ENCODE assay signal across 21 cellular contexts in genomic region chr21:17050646-17051045, GRCh38.
DNase-seq lines count a peak whose midpoint lies in the region; ATAC-seq and TF ChIP-seq lines count a peak whose summit lies in the region.
"Had no signal": no experiment of that assay in that cellular context is flagged by ENCODE, and none has a peak within 500 bp of the region (broad histone marks: within the 10 kb centered on the region; RNA-seq: fewer than 3 reads in every experiment).

No MANE protein-coding gene starts in this region.

- no peaks in the 10 kb centered on the region for H3K27me3 Mint-ChIP-seq in brain

- H3K9me2 ChIP-seq in GM23248 (ENCODE audit: insufficient read depth) = no peaks in the 10 kb centered on the region

- DNase-seq in GM23248 (peak; percentile 30), kidney tubule cell (ENCODE audit: low spot score) (peak; percentile 17), smooth muscle cell (lab: John Stamatoyannopoulos, UW; ENCODE audit: unreplicated experiment) (no peak), left ventricle myocardium inferior (no peak), MV-4-11 (lab: John Stamatoyannopoulos, UW) (no peak)
- no peak for DNase-seq in activated naive CD4-positive, alpha-beta T cell treated with Interleukin-2 at 50 U/mL for 16 hours
- DNase-seq: AML-193; C1 segment of cervical spinal cord; CD8-positive, alpha-beta T cell; DMS53; GDM1; NCI-H1048; NCI-H1417 treated with DMSO at 0.1 percent for 48 hours; NCI-H187 treated with DMSO at 0.1 percent for 48 hours; NCI-H345; NCI-H524; NCI-H774; Peyer's patch had no signal

- H2AFZ ChIP-seq in GM23248 (peak overlapping the region; percentile 43; the same call in 1 of the 2 replicates), smooth muscle cell (ENCODE audit: low read depth) (peak overlapping the region; percentile 67)

- peaks cover 4% of the 10 kb centered on the region for H3K36me3 Mint-ChIP-seq in brain
- H3K36me3 Mint-ChIP-seq: CD8-positive, alpha-beta T cell had no signal

- H4K20me1 ChIP-seq in GM23248 (ENCODE audit: insufficient read depth) (no peaks in the 10 kb centered on the region), smooth muscle cell (ENCODE audit: low read depth) (no peaks in the 10 kb centered on the region)

- peak overlapping the region; percentile 73 for H3K4me2 ChIP-seq in GM23248 (ENCODE audit: unreplicated experiment)
- peak overlapping the region; percentile 69 for H3K4me2 ChIP-seq in smooth muscle cell

- in situ Hi-C loops in GM23248 (cut with MboI) = no loop called here

- no peaks in the 10 kb centered on the region for H3K36me3 ChIP-seq in GM23248 (ENCODE audit: low read depth)
- H3K36me3 ChIP-seq in smooth muscle cell (ENCODE audit: low read depth) = no peaks in the 10 kb centered on the region
- no peaks in the 10 kb centered on the region for H3K36me3 ChIP-seq in left ventricle myocardium inferior
- H3K36me3 ChIP-seq: MG63, Peyer's patch had no signal

- H3K9me3 Mint-ChIP-seq in brain = peaks cover 9 to 25% (median 14%) of the 10 kb centered on the region in 5 experiments

- H3F3A ChIP-seq in GM23248 (ENCODE audit: insufficient read depth) = peaks cover 23% of the 10 kb centered on the region; the same call in 1 of the 2 replicates
- H3F3A ChIP-seq in smooth muscle cell (ENCODE audit: low read depth) = no peaks in the 10 kb centered on the region

- no peaks in the 10 kb centered on the region for H3K27me3 ChIP-seq in GM23248 (replicated peaks; ENCODE audit: insufficient read depth)
- no peaks in the 10 kb centered on the region for H3K27me3 ChIP-seq in smooth muscle cell (ENCODE audit: low read depth)
- no peaks in the 10 kb centered on the region for H3K27me3 ChIP-seq in left ventricle myocardium inferior (ENCODE audit: low read depth)
- H3K27me3 ChIP-seq: MG63, Peyer's patch had no signal

- peak overlapping the region in 3 of 5 experiments; percentile 27 to 88 (median 28) for H3K27ac Mint-ChIP-seq in brain
- H3K27ac Mint-ChIP-seq: CD8-positive, alpha-beta T cell had no signal

- peak overlapping the region; percentile 53 for H3K27ac ChIP-seq in GM23248
- H3K27ac ChIP-seq in smooth muscle cell (ENCODE audit: low read depth) = peak overlapping the region; percentile 68
- H3K27ac ChIP-seq in left ventricle myocardium inferior (replicated peaks) = no peak overlapping the region
- H3K27ac ChIP-seq: Peyer's patch had no signal

- H3K4me1 ChIP-seq in GM23248 (ENCODE audit: insufficient read depth) (peaks cover 29% of the 10 kb centered on the region), smooth muscle cell (ENCODE audit: low read depth) (peaks cover 23% of the 10 kb centered on the region), left ventricle myocardium inferior (no peaks in the 10 kb centered on the region)
- H3K4me1 ChIP-seq: Peyer's patch had no signal

- H3K4me1 Mint-ChIP-seq in brain = peaks cover 36% of the 10 kb centered on the region

- H3K9me3 ChIP-seq in GM23248 (ENCODE audit: low read depth) = no peaks in the 10 kb centered on the region
- H3K9me3 ChIP-seq in smooth muscle cell (replicated peaks; ENCODE audit: low read depth) = no peaks in the 10 kb centered on the region
- peaks cover 11% of the 10 kb centered on the region for H3K9me3 ChIP-seq in left ventricle myocardium inferior (replicated peaks)
- H3K9me3 ChIP-seq: MG63, Peyer's patch had no signal

- TF ChIP-seq CTCF in brain (conservative IDR thresholded peaks at IDR 0.05) (no peak), smooth muscle cell (IDR thresholded peaks at IDR 0.05; ENCODE audit: borderline replicate concordance, insufficient read depth, poor library complexity, severe bottlenecking) (no peak), left ventricle myocardium inferior (IDR thresholded peaks at IDR 0.05; ENCODE audit: borderline replicate concordance) (no peak)

- 65 to 70% methylated on average over 2 of the region's 2 CpGs for WGBS in GM23248 (ENCODE audit: low coverage in 1 of 2, low lambda C conversion rate in 2 of 2, missing lambda C conversion rate in 2 of 2), 2 experiments
- 8% methylated on average over 2 of the region's 2 CpGs for WGBS in smooth muscle cell (ENCODE audit: low lambda C conversion rate)

- no peak for ATAC-seq in GM18858 (IDR thresholded peaks at IDR 0.05; ENCODE audit: unreplicated experiment)
- ATAC-seq: CD8-positive, alpha-beta T cell had no signal

- H3K9ac ChIP-seq in GM23248 = peak overlapping the region; percentile 31; the same call in 1 of the 2 replicates
- H3K9ac ChIP-seq in smooth muscle cell (ENCODE audit: low read depth) = peak overlapping the region; percentile 35

- H3K4me3 Mint-ChIP-seq in brain = peak overlapping the region in 1 of 5 experiments; percentile 28
- H3K4me3 Mint-ChIP-seq: CD8-positive, alpha-beta T cell had no signal

- H3K4me3 ChIP-seq in GM23248 = peak overlapping the region; percentile 41
- peak overlapping the region; percentile 3 for H3K4me3 ChIP-seq in smooth muscle cell
- no peak overlapping the region for H3K4me3 ChIP-seq in left ventricle myocardium inferior
- H3K4me3 ChIP-seq: MG63, Peyer's patch had no signal

- H3K79me2 ChIP-seq in GM23248 (ENCODE audit: insufficient read depth) (no peaks in the 10 kb centered on the region), smooth muscle cell (ENCODE audit: low read depth) (no peaks in the 10 kb centered on the region)

- intact Hi-C loops in left ventricle myocardium inferior (cut with micrococcal nuclease) = no loop called here

Comparison
In these comparisons a context has a peak if more than half of its experiments do, and no peak if none do; other contexts are left out.
1. DNase-seq: peak in GM23248 (single experiment) and kidney tubule cell (single experiment); none in smooth muscle cell (single experiment), left ventricle myocardium inferior (single experiment), MV-4-11 (single experiment) and activated naive CD4-positive, alpha-beta T cell treated with Interleukin-2 at 50 U/mL for 16 hours (single experiment).